ENCODE assay signal across 34 cellular contexts in the genomic region with DNA sequence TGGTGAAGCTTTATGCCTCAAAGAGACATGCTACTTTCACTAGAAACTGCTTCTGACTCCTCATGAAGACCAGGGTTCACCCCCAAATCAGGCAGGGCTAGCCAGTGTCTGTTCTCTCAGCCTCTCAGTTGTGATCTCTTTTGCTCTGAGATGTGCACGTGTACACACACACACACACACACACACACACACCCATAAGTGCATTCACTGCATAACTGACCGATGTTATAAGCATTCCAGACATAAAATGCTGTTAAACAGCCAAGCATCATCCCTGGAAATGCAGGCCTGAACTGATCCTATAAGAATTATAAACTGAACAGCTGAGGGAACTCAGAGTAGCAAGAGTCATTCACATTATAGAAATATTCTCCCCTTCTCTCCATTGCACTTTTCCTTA.
DNase-seq lines count a peak whose midpoint lies in the region; ATAC-seq, FAIRE-seq and TF ChIP-seq lines count a peak whose summit lies in the region.
"Had no signal": no experiment of that assay in that cellular context is flagged by ENCODE, and none has a peak within 500 bp of the region (broad histone marks: within the 10 kb centered on the region; RNA-seq: fewer than 3 reads in every experiment).

No MANE protein-coding gene starts in this region.

- no peaks in the 10 kb centered on the region for H3K79me2 ChIP-seq in MM.1S (ENCODE audit: low read length)

- H3K36me3 ChIP-seq in left lung = no peaks in the 10 kb centered on the region
- no peaks in the 10 kb centered on the region for H3K36me3 ChIP-seq in upper lobe of right lung
- H3K36me3 ChIP-seq in pancreas = no peaks in the 10 kb centered on the region
- no peaks in the 10 kb centered on the region for H3K36me3 ChIP-seq in MM.1S (replicated peaks; ENCODE audit: insufficient read depth, low read length)
- H3K36me3 ChIP-seq: thyroid gland had no signal

- ATAC-seq in left lung (peak; percentile 72), upper lobe of right lung (peak; percentile 60), pancreas (no peak)
- ATAC-seq: activated CD4-positive, CD25-positive, alpha-beta regulatory T cell treated with anti-CD3 and anti-CD28 coated beads, Interleukin-2, amount 50 U/mL, for 24 hours; activated naive CD8-positive, alpha-beta T cell treated with anti-CD3 and anti-CD28 coated beads, Interleukin-2, amount 50 U/mL, for 24 hours; activated T-cell treated with anti-CD3 and anti-CD28 coated beads, Interleukin-2, amount 50 U/mL, for 72 hours; body of pancreas; left ventricle myocardium superior; PC-3; psoas muscle; sciatic nerve had no signal

- H3K27me3 ChIP-seq in left lung = no peaks in the 10 kb centered on the region
- no peaks in the 10 kb centered on the region for H3K27me3 ChIP-seq in upper lobe of right lung
- no peaks in the 10 kb centered on the region for H3K27me3 ChIP-seq in pancreas
- H3K27me3 ChIP-seq in MM.1S (replicated peaks; ENCODE audit: insufficient read depth, low read length) = no peaks in the 10 kb centered on the region
- H3K27me3 ChIP-seq: body of pancreas, thyroid gland had no signal

- intact Hi-C loops in left lung (cut with DNase I) (no loop called here), upper lobe of right lung (cut with DNase I) (no loop called here), pancreas (cut with DNase I) (no loop called here)

- no peaks in the 10 kb centered on the region for H3K36me3 Mint-ChIP-seq in HFFc6 (ENCODE audit: low read depth)
- H3K36me3 Mint-ChIP-seq: naive B cell had no signal

- no peak overlapping the region for H3K4me3 Mint-ChIP-seq in HFFc6
- H3K4me3 Mint-ChIP-seq: activated naive CD8-positive, alpha-beta T cell treated with anti-CD3 and anti-CD28 coated beads, Interleukin-2, amount 50 U/mL, for 24 hours; activated T-cell treated with anti-CD3 and anti-CD28 coated beads, Interleukin-2, amount 50 U/mL, for 72 hours; naive B cell had no signal

- H3K9ac ChIP-seq in MM.1S (ENCODE audit: low read length) = no peak overlapping the region

- H2AFZ ChIP-seq in MM.1S (ENCODE audit: low read length) = no peak overlapping the region

- H3K9me3 ChIP-seq in left lung (no peaks in the 10 kb centered on the region), upper lobe of right lung (no peaks in the 10 kb centered on the region), pancreas (no peaks in the 10 kb centered on the region), MM.1S (replicated peaks; ENCODE audit: insufficient read depth, low read length) (no peaks in the 10 kb centered on the region)
- H3K9me3 ChIP-seq: body of pancreas, Caco-2, psoas muscle, thyroid gland had no signal

- H3F3A ChIP-seq in MM.1S (ENCODE audit: insufficient read depth, low read length) = no peaks in the 10 kb centered on the region

- no peaks in the 10 kb centered on the region for H3K9me3 Mint-ChIP-seq in HFFc6
- H3K9me3 Mint-ChIP-seq: activated naive CD8-positive, alpha-beta T cell treated with anti-CD3 and anti-CD28 coated beads, Interleukin-2, amount 50 U/mL, for 24 hours; activated T-cell treated with anti-CD3 and anti-CD28 coated beads, Interleukin-2, amount 50 U/mL, for 72 hours; naive B cell had no signal

- DNase-seq in HFFc6 (peak; percentile 57), choroid plexus epithelial cell (ENCODE audit: low read depth) (peak; percentile 28), left lung (no peak), upper lobe of right lung (no peak), pancreas (no peak), MM.1S (no peak), iPS-NIHi11 (ENCODE audit: low spot score) (no peak)
- DNase-seq: activated CD4-positive, alpha-beta T cell treated with anti-CD3 and anti-CD28 coated beads, Interleukin-2, amount 50 U/mL, for 4 hours; activated naive CD8-positive, alpha-beta T cell treated with anti-CD3 and anti-CD28 coated beads, Interleukin-2, amount 50 U/mL, for 24 hours; activated T-cell treated with anti-CD3 and anti-CD28 coated beads, Interleukin-2, amount 50 U/mL, for 72 hours; body of pancreas; C1 segment of cervical spinal cord; Caco-2; DMS53; glutamatergic neuron; islet precursor cell; KG1; left ventricle myocardium superior; naive B cell; NCI-H1105 treated with DMSO at 0.1 percent for 48 hours; NCI-H1930; NCI-H2171 treated with DMSO at 0.1 percent for 48 hours; NCI-H510A; nucleus accumbens; PC-3; psoas muscle; stimulated activated CD4-positive, alpha-beta T cell treated with anti-CD3 and anti-CD28 coated beads, Interleukin-4, amount 100 ng/mL, for 1 hour; T-helper 2 cell; thyroid gland had no signal

- H4K20me1 ChIP-seq in MM.1S (ENCODE audit: insufficient read depth, low read length) = no peaks in the 10 kb centered on the region

- H3K27ac ChIP-seq in left lung = no peak overlapping the region
- no peak overlapping the region for H3K27ac ChIP-seq in upper lobe of right lung
- H3K27ac ChIP-seq in pancreas = no peak overlapping the region
- no peak overlapping the region for H3K27ac ChIP-seq in MM.1S (ENCODE audit: low read length)
- H3K27ac ChIP-seq: body of pancreas, HL-60, psoas muscle, SK-N-MC, thyroid gland had no signal

- H3K27me3 Mint-ChIP-seq in HFFc6 (ENCODE audit: insufficient read depth) = peaks cover 13% of the 10 kb centered on the region

- TF ChIP-seq CTCF in HFFc6 (IDR thresholded peaks at IDR 0.05) (no peak), choroid plexus epithelial cell (conservative IDR thresholded peaks at IDR 0.05; ENCODE audit: low read depth, low read length) (no peak), left lung (IDR thresholded peaks at IDR 0.05) (no peak), upper lobe of right lung (IDR thresholded peaks at IDR 0.05) (no peak), pancreas (IDR thresholded peaks at IDR 0.05) (no peak), MM.1S (IDR thresholded peaks at IDR 0.05; ENCODE audit: low read length) (no peak)

- H3K9me2 ChIP-seq in MM.1S (replicated peaks; ENCODE audit: insufficient read depth, low read length) = no peaks in the 10 kb centered on the region

- H3K27ac Mint-ChIP-seq in HFFc6 = no peak overlapping the region
- H3K27ac Mint-ChIP-seq: activated naive CD8-positive, alpha-beta T cell treated with anti-CD3 and anti-CD28 coated beads, Interleukin-2, amount 50 U/mL, for 24 hours; activated T-cell treated with anti-CD3 and anti-CD28 coated beads, Interleukin-2, amount 50 U/mL, for 72 hours had no signal

- H3K4me3 ChIP-seq in choroid plexus epithelial cell (ENCODE audit: low read depth, low read length) = no peak overlapping the region
- H3K4me3 ChIP-seq in left lung = no peak overlapping the region
- H3K4me3 ChIP-seq in upper lobe of right lung = no peak overlapping the region
- no peak overlapping the region for H3K4me3 ChIP-seq in pancreas
- H3K4me3 ChIP-seq in MM.1S (ENCODE audit: low read length) = no peak overlapping the region
- H3K4me3 ChIP-seq: body of pancreas, psoas muscle, SK-N-MC, thyroid gland had no signal

- no peak for FAIRE-seq in pancreas (lab: Jason Lieb, UNC)
- FAIRE-seq: G401.6 had no signal

- WGBS in pancreas, 2 donors = 64 to 70% methylated on average over 2 of the region's 2 CpGs

- no peak overlapping the region for H3K4me2 ChIP-seq in MM.1S (ENCODE audit: low read depth, low read length)

- H3K4me1 ChIP-seq in left lung = no peaks in the 10 kb centered on the region
- no peaks in the 10 kb centered on the region for H3K4me1 ChIP-seq in upper lobe of right lung
- H3K4me1 ChIP-seq in pancreas = no peaks in the 10 kb centered on the region
- H3K4me1 ChIP-seq in MM.1S (ENCODE audit: low read length) = no peaks in the 10 kb centered on the region
- H3K4me1 ChIP-seq: body of pancreas, Caco-2, psoas muscle, thyroid gland had no signal

- H3K4me1 Mint-ChIP-seq in HFFc6 (ENCODE audit: low read depth) = no peaks in the 10 kb centered on the region
- H3K4me1 Mint-ChIP-seq: activated naive CD8-positive, alpha-beta T cell treated with anti-CD3 and anti-CD28 coated beads, Interleukin-2, amount 50 U/mL, for 24 hours; naive B cell had no signal

Comparison
In these comparisons a context has a peak if more than half of its experiments do, and no peak if none do; other contexts are left out.
1. DNase-seq: peak in HFFc6 (single experiment) and choroid plexus epithelial cell (single experiment); none in left lung (0 of 2), upper lobe of right lung (single experiment), pancreas (0 of 6), MM.1S (single experiment) and iPS-NIHi11 (single experiment).
2. ATAC-seq: peak in left lung (single experiment) and upper lobe of right lung (single experiment); none in pancreas (0 of 4).